ENCODE assay signal across 1 cellular context in the genomic region with DNA sequence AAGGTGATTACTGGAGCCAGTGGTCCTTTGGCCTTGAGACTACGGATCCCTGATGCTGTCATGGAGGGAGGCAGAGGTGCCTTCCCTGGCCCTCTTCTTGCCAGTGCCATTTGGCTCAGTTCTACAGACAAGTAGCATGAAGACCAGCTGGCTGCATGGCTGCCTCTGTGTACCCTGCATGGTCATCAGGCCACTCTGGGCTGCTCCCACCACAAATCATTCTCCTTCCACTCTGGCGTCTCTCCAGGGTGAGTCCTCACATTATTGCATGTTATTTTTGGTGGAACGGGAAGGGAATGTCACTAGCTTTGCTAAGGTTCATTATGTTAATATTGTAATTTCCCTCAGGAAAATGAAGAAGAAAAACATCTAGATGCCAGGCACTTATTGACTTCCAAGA.
TF ChIP-seq lines count a peak whose summit lies in the region.

No MANE protein-coding gene starts in this region.

TF ChIP-seq in IMR-90, 13 proteins besides CTCF, POLR2A, EP300 and RAD21 (continued from another document):
- TF ChIP-seq MAZ (IDR thresholded peaks at IDR 0.05; ENCODE audit: borderline replicate concordance, low read depth, low read length): no peak
